ENCODE assay signal across 12 cellular contexts in the genomic region with DNA sequence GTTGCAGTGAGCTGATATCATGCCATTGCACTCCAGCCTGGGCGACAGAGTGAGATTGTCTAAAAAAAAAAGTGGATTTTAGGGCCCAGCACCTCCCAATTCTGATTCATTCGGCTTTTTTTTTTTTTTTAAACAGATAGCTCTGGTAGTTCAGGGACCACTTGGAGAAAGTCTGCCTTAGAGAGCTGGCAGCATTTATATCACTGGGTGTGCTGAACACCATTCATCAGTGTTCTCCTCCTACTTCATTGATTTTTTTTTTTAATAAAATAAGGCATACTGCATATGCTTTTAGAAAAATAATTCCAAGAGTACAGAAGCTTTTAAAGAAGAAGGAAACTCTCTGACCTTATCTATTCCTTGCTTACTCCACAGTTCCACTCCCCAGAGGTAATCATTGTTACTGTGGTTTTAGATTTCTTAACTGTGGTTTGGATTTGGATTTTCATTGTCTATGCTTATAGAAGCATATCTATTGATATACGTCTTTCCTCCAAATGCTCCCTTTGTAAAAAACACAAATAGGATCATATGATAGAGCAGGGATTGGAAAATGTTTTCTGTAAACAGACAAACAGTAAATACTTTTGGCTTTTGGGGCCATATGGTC. TPM values are rescaled to one million over a fixed set of nuclear protein-coding genes. Genes with fewer than 3 reads are reported as not detected.
A peak's percentile ranks its signal among the peaks of the same experiment; 100 is the strongest.
DNase-seq lines count a peak whose midpoint lies in the region; ATAC-seq and TF ChIP-seq lines count a peak whose summit lies in the region.
"Had no signal": no experiment of that assay in that cellular context is flagged by ENCODE, and none has a peak within 500 bp of the region (broad histone marks: within the 10 kb centered on the region; RNA-seq: fewer than 3 reads in every experiment).

No MANE protein-coding gene starts in this region.

- no peaks in the 10 kb centered on the region for H3K4me1 Mint-ChIP-seq in immature natural killer cell
- H3K4me1 Mint-ChIP-seq: T-helper 17 cell had no signal

- no peak overlapping the region for H2BK15ac ChIP-seq in neuronal stem cell (ENCODE audit: low read length)

- ATAC-seq in HG03025 (IDR thresholded peaks at IDR 0.05; ENCODE audit: low FRiP score, unreplicated experiment) (no peak), body of pancreas (no peak)
- ATAC-seq: T-helper 17 cell had no signal

- H4K91ac ChIP-seq in neuronal stem cell (ENCODE audit: low read depth, low read length, poor library complexity) = no peak overlapping the region

- no peak overlapping the region for H3K14ac ChIP-seq in neuronal stem cell (ENCODE audit: low read length)

- H3K27ac ChIP-seq in neuronal stem cell (replicated peaks; ENCODE audit: low read length) = no peak overlapping the region
- H3K27ac ChIP-seq in SJCRH30 = no peak overlapping the region
- H3K27ac ChIP-seq in body of pancreas = no peak overlapping the region
- H3K27ac ChIP-seq: C4-2B had no signal

- H3K36me3 Mint-ChIP-seq in immature natural killer cell = no peaks in the 10 kb centered on the region

- H2AK5ac ChIP-seq in neuronal stem cell (ENCODE audit: low read depth, low read length) = no peak overlapping the region

- no peaks in the 10 kb centered on the region for H3K9me3 ChIP-seq in neuronal stem cell (replicated peaks in 1 of 2; ENCODE audit: control insufficient read depth in 2 of 2, insufficient read depth in 1 of 2, low read depth in 1 of 2, low read length in 2 of 2)
- no peaks in the 10 kb centered on the region for H3K9me3 ChIP-seq in SJCRH30 (replicated peaks)
- no peaks in the 10 kb centered on the region for H3K9me3 ChIP-seq in body of pancreas

- no peak overlapping the region for H3K18ac ChIP-seq in neuronal stem cell (ENCODE audit: low read length)

- no peak for DNase-seq in AG10803 (ENCODE audit: low read depth)
- peak; percentile 68 for DNase-seq in NCI-H226
- DNase-seq in choroid plexus epithelial cell (ENCODE audit: low read depth) = peak; percentile 34
- DNase-seq in neuronal stem cell (ENCODE audit: low spot score) = no peak
- no peak for DNase-seq in SJCRH30
- no peak for DNase-seq in immature natural killer cell
- no peak for DNase-seq in body of pancreas
- DNase-seq: NCI-H2081, T-helper 17 cell had no signal

- no peak for TF ChIP-seq POLR2A in body of pancreas (IDR thresholded peaks at IDR 0.05)

- H3K4me2 ChIP-seq in neuronal stem cell (ENCODE audit: insufficient read depth, low read length, poor library complexity, severe bottlenecking) = no peak overlapping the region

- H3K4me3 ChIP-seq in AG10803 (ENCODE audit: low read length) (peak overlapping the region; percentile 6; the same call in 1 of the 2 replicates), choroid plexus epithelial cell (ENCODE audit: low read depth, low read length) (no peak overlapping the region), neuronal stem cell (ENCODE audit: low read length in 2 of 2) (no peak overlapping the region), SJCRH30 (no peak overlapping the region), body of pancreas (no peak overlapping the region)

- no peak overlapping the region for H3K4me3 Mint-ChIP-seq in immature natural killer cell
- H3K4me3 Mint-ChIP-seq: T-helper 17 cell had no signal

- H3K4me1 ChIP-seq in neuronal stem cell (ENCODE audit: control insufficient read depth in 2 of 2, insufficient read depth in 1 of 2, low read depth in 1 of 2, low read length in 2 of 2) (peaks cover 0 to 2% of the 10 kb centered on the region in 2 donors), SJCRH30 (peaks cover 8% of the 10 kb centered on the region; the same call in 1 of the 2 replicates), body of pancreas (peaks cover 22% of the 10 kb centered on the region)

- H3K36me3 ChIP-seq in neuronal stem cell (replicated peaks in 1 of 2; ENCODE audit: control insufficient read depth in 2 of 2, insufficient read depth in 2 of 2, low read length in 2 of 2) = no peaks in the 10 kb centered on the region
- H3K36me3 ChIP-seq in SJCRH30 = no peaks in the 10 kb centered on the region
- no peaks in the 10 kb centered on the region for H3K36me3 ChIP-seq in body of pancreas (replicated peaks in 1 of 2; ENCODE audit: insufficient read depth in 1 of 2, low read depth in 2 of 2)

- no peak overlapping the region for H3K4ac ChIP-seq in neuronal stem cell (ENCODE audit: low read length)

- no peak for TF ChIP-seq CTCF in AG10803 (conservative IDR thresholded peaks at IDR 0.05; ENCODE audit: low read length)
- no peak for TF ChIP-seq CTCF in choroid plexus epithelial cell (conservative IDR thresholded peaks at IDR 0.05; ENCODE audit: low read depth, low read length)
- no peak for TF ChIP-seq CTCF in body of pancreas (IDR thresholded peaks at IDR 0.05)

- H3K27me3 ChIP-seq in neuronal stem cell (ENCODE audit: control insufficient read depth in 3 of 3, insufficient read depth in 3 of 3, low read depth in 1 of 3, low read length in 3 of 3) = no peaks in the 10 kb centered on the region
- H3K27me3 ChIP-seq in SJCRH30 = no peaks in the 10 kb centered on the region
- H3K27me3 ChIP-seq in body of pancreas = no peaks in the 10 kb centered on the region

- H4K8ac ChIP-seq in neuronal stem cell (ENCODE audit: low read depth, low read length) = no peak overlapping the region

- no peaks in the 10 kb centered on the region for H3K79me1 ChIP-seq in neuronal stem cell (ENCODE audit: low read depth, low read length)

- no peak overlapping the region for H2BK5ac ChIP-seq in neuronal stem cell (ENCODE audit: low read length)

- H2BK120ac ChIP-seq in neuronal stem cell (ENCODE audit: low read depth, low read length) = no peak overlapping the region

- no peak overlapping the region for H3K23ac ChIP-seq in neuronal stem cell (ENCODE audit: low read depth, low read length, poor library complexity)

- no peak overlapping the region for H3K27ac Mint-ChIP-seq in immature natural killer cell
- H3K27ac Mint-ChIP-seq: T-helper 17 cell had no signal

- WGBS in neuronal stem cell (ENCODE audit: extremely low coverage in 2 of 2, insufficient read length in 2 of 2, insufficient replicate concordance in 1 of 2), 2 donors = no CpG with 5 or more reads among the region's 3 CpGs
- 55 to 65% methylated on average over 3 of the region's 3 CpGs for WGBS in body of pancreas, 2 donors

- H3K9ac ChIP-seq in neuronal stem cell (ENCODE audit: low read depth, low read length, poor library complexity) = no peak overlapping the region

- intact Hi-C loops in body of pancreas (cut with DNase I) = no loop called here

- no peak overlapping the region for H2BK12ac ChIP-seq in neuronal stem cell (ENCODE audit: low read length)

- no peaks in the 10 kb centered on the region for H3K9me3 Mint-ChIP-seq in immature natural killer cell
- H3K9me3 Mint-ChIP-seq: activated T-helper 2 cell treated with anti-CD3 and anti-CD28 coated beads, Interferon-gamma antibody, Interleukin-2, Interleukin-4, amounts not matched to agents 10 μg/mL and 5 μg/mL and 100 μg/mL, durations not matched to agents 14 hours and 24 hours and 36 hours had no signal

- peaks cover 0 to 5% (median 4%) of the 10 kb centered on the region in 3 donors for H3K27me3 Mint-ChIP-seq in immature natural killer cell (ENCODE audit: low read depth in 3 of 3)
- H3K27me3 Mint-ChIP-seq: T-helper 17 cell had no signal

- H2AFZ ChIP-seq in neuronal stem cell (ENCODE audit: low read length) = peak overlapping the region; percentile 40

RNA-seq across cellular contexts. Expression of gene SAR1A, which starts 21.0 kb away (rescaled TPM):
- 62.1 TPM for polyA plus RNA-seq in neuronal stem cell (2013, experiment 1 of 2)
- 66.0 TPM for polyA plus RNA-seq in neuronal stem cell (2013, experiment 2 of 2)
- 128 and 133 TPM in 2 replicates for total RNA-seq in SJCRH30 (2014; rRNA removed; shearing (Covaris generic))
- polyA plus RNA-seq in immature natural killer cell = 10 to 100 TPM; 50.4 to 77.1 (median 71.2) TPM
- 10 to 100 TPM; 26.0 to 29.8 TPM for total RNA-seq in body of pancreas

RNA-seq across cellular contexts. Expression of gene PPA1, which starts 42.0 kb away (rescaled TPM):
- polyA plus RNA-seq in neuronal stem cell (2013, experiment 1 of 2) = 169 TPM
- polyA plus RNA-seq in neuronal stem cell (2013, experiment 2 of 2) = 171 TPM
- total RNA-seq in SJCRH30 (2014; rRNA removed; shearing (Covaris generic)) = 123 and 125 TPM in 2 replicates
- 100 to 1,000 TPM in 1 of 3 donors, 10 to 100 TPM in 2; 48.2 to 126 (median 77.8) TPM for polyA plus RNA-seq in immature natural killer cell
- 100 to 1,000 TPM; 101 to 108 TPM for total RNA-seq in body of pancreas

RNA-seq across cellular contexts. Expression of gene TYSND1, which starts 44.8 kb away (rescaled TPM):
- 9.2 TPM for polyA plus RNA-seq in neuronal stem cell (2013, experiment 1 of 2)
- 8.7 TPM for polyA plus RNA-seq in neuronal stem cell (2013, experiment 2 of 2)
- total RNA-seq in SJCRH30 (2014; rRNA removed; shearing (Covaris generic)) = 5.8 and 6.4 TPM in 2 replicates
- 10 to 100 TPM; 16.6 to 20.0 (median 18.3) TPM for polyA plus RNA-seq in immature natural killer cell
- 10 to 100 TPM; 16.2 to 17.6 TPM for total RNA-seq in body of pancreas

RNA-seq across cellular contexts. Expression of gene AIFM2, which starts 58.6 kb away (rescaled TPM):
- polyA plus RNA-seq in neuronal stem cell (2013, experiment 1 of 2) = 0.95 TPM
- polyA plus RNA-seq in neuronal stem cell (2013, experiment 2 of 2) = 1.1 TPM
- total RNA-seq in SJCRH30 (2014; rRNA removed; shearing (Covaris generic)) = 1.5 and 1.8 TPM in 2 replicates
- polyA plus RNA-seq in immature natural killer cell = 1 to 10 TPM; 1.4 to 2.6 (median 2.1) TPM
- total RNA-seq in body of pancreas = 10 to 100 TPM in 1 of 2 donors, 1 to 10 TPM in 1; 4.2 to 12.2 TPM

Comparison
In these comparisons a context has a peak if more than half of its experiments do, and no peak if none do; other contexts are left out.
1. DNase-seq: peak in NCI-H226 (single experiment) and choroid plexus epithelial cell (single experiment); none in AG10803 (single experiment), neuronal stem cell (single experiment), SJCRH30 (0 of 2), immature natural killer cell (0 of 3) and body of pancreas (0 of 4).